Comparison of ENCODE assay signal across 20 cellular contexts in genomic region chr3:50137567-50137966, GRCh38.
"Had no signal": no experiment of that assay in that cellular context is flagged by ENCODE, and none has a peak within 500 bp of the region (broad histone marks: within the 10 kb centered on the region; RNA-seq: fewer than 3 reads in every experiment).

No MANE protein-coding gene starts in this region.

- H3K27ac Mint-ChIP-seq: activated T-helper 2 cell treated with anti-CD3 and anti-CD28 coated beads, Interferon-gamma antibody, Interleukin-2, Interleukin-4, amounts not matched to agents 10 μg/mL and 5 μg/mL and 100 μg/mL, durations not matched to agents 14 hours and 24 hours and 36 hours; progenitor cell of endocrine pancreas had no signal

- H3K9me3 Mint-ChIP-seq: activated naive CD4-positive, alpha-beta T cell treated with anti-CD3 and anti-CD28 coated beads, Interleukin-2, amount 50 U/mL, for 72 hours; activated T-helper 2 cell treated with anti-CD3 and anti-CD28 coated beads, Interferon-gamma antibody, Interleukin-2, Interleukin-4, amounts not matched to agents 10 μg/mL and 5 μg/mL and 100 μg/mL, durations not matched to agents 14 hours and 24 hours and 36 hours; naive B cell had no signal

- H3K36me3 Mint-ChIP-seq: activated naive CD4-positive, alpha-beta T cell treated with anti-CD3 and anti-CD28 coated beads, Interleukin-2, amount 50 U/mL, for 72 hours; naive B cell had no signal

- H3K9me3 ChIP-seq: spleen, suprapubic skin, upper lobe of left lung had no signal

- H3K27me3 ChIP-seq: brain microvascular endothelial cell, spleen, suprapubic skin, upper lobe of left lung had no signal

- H3K36me3 ChIP-seq: brain microvascular endothelial cell, spleen, suprapubic skin, upper lobe of left lung had no signal

- DNase-seq: activated CD4-positive, alpha-beta T cell treated with anti-CD3 and anti-CD28 coated beads for 4 hours; amniotic stem cell; brain microvascular endothelial cell; cerebellar nuclear complex; dermis blood vessel endothelial cell; erythroblast; hippocampal formation; kidney glomerular epithelial cell; naive B cell; nucleus accumbens; spleen; stimulated activated CD4-positive, alpha-beta T cell treated with anti-CD3 and anti-CD28 coated beads, Interleukin-1b, Interleukin-23, amount 100 ng/mL, for 48 hours; stimulated activated naive CD4-positive, alpha-beta T cell; SW 1271; upper lobe of left lung had no signal

- H3K4me3 ChIP-seq: spleen, suprapubic skin, upper lobe of left lung had no signal

- H3K27ac ChIP-seq: brain microvascular endothelial cell, spleen, suprapubic skin, upper lobe of left lung had no signal

- ATAC-seq: sciatic nerve had no signal
